In genomic region chr9:36191290-36191645, GRCh38 we compare ENCODE assay signal across 8 cellular contexts. TPM values are rescaled to one million over a fixed set of nuclear protein-coding genes. Genes with fewer than 3 reads are reported as not detected.
DNase-seq lines count a peak whose midpoint lies in the region; ATAC-seq, FAIRE-seq and TF ChIP-seq lines count a peak whose summit lies in the region.

No MANE protein-coding gene starts in this region.

- DNase-seq in SW480 (ENCODE audit: low spot score) (peak; percentile 31), GM12878 (ENCODE audit: low read depth, low spot score) (no peak), left colon (peak in 1 of 2 donors; percentile 58), HEK293T (ENCODE audit: extremely low spot score) (no peak), dedifferentiated amniotic fluid mesenchymal stem cell (ENCODE audit: extremely low spot score) (no peak)
- DNase-seq in stimulated activated CD4-positive, alpha-beta T cell treated with anti-CD3 and anti-CD28 coated beads, TNF-alpha, amount 100 ng/mL, for 24 hours (ENCODE audit: low read depth in 3 of 3): peak; percentile 17 to 42 (median 24)

- H3K27ac ChIP-seq in GM12878 (ENCODE audit: control insufficient read depth, insufficient read depth): peak overlapping the region; percentile 88

- no peak for TF ChIP-seq EP300 in GM12878 (IDR thresholded peaks at IDR 0.05; ENCODE audit: borderline replicate concordance in 1 of 2, control insufficient read depth in 1 of 2, low read depth in 2 of 2, low read length in 2 of 2)

- peak; percentile 8 for ATAC-seq in HG02981 (IDR thresholded peaks at IDR 0.05; ENCODE audit: unreplicated experiment)
- ATAC-seq in GM12878: peak; percentile 43
- ATAC-seq in left colon: peak; percentile 44

- RAD21 ChIA-PET in GM12878 (lab: Charles Lee; ENCODE audit: unreplicated experiment): interaction anchor here (0.6 to 2.9 kb wide), 8 partner anchors 16 to 153 kb away, joined by 3 to 21 read pairs (median 4); partner anchors contain the start of gene GNE

- SMC1A ChIA-PET in GM12878 (lab: Charles Lee; ENCODE audit: uncharacterized antibody, unreplicated experiment): interaction anchor here (1.0 to 3.1 kb wide), 6 partner anchors 9 to 792 kb away, joined by 3 to 17 read pairs (median 4); partner anchors contain the start of gene GNE

- H3K4me1 ChIP-seq in GM12878 (ENCODE audit: control insufficient read depth, insufficient read depth, low read length): peaks cover 13% of the 10 kb centered on the region

- peaks cover 0 to 11% of the 10 kb centered on the region in 2 experiments; a peak in 2 of 4 replicates for H3K36me3 ChIP-seq in GM12878 (ENCODE audit: control insufficient read depth in 2 of 2, insufficient read depth in 2 of 2, low read length in 1 of 2)

- H2AFZ ChIP-seq in GM12878 (ENCODE audit: control insufficient read depth, low read depth, low read length): peak overlapping the region; percentile 99

- WGBS in GM12878 (ENCODE audit: insufficient coverage, insufficient replicate concordance, low lambda C conversion rate, missing lambda C conversion rate): under 1% methylated on average over 18 of the region's 18 CpGs

- FAIRE-seq in GM12878 (lab: Jason Lieb, UNC): no peak

- intact Hi-C loops in GM12878 (cut with micrococcal nuclease; ENCODE audit: unreplicated experiment): loop anchor here (5.0 kb wide), 2 partner anchors 66 to 136 kb away; partner anchors contain the start of gene GNE
- intact Hi-C loops in left colon (cut with DNase I, micrococcal nuclease): no loop called here

- no peak for TF ChIP-seq RAD21 in GM12878 (IDR thresholded peaks at IDR 0.05; ENCODE audit: insufficient read depth, low read depth, low read length)

- TF ChIP-seq CTCF in GM12875 (IDR thresholded peaks at IDR 0.05; ENCODE audit: borderline replicate concordance, insufficient read depth, low read depth, low read length) (no peak), GM12878 (IDR thresholded peaks at IDR 0.05 in 2 of 3, conservative IDR thresholded peaks at IDR 0.05 in 1 of 3; ENCODE audit: control insufficient read depth in 2 of 3, extremely low read depth in 1 of 3, insufficient read depth in 1 of 3, low read depth in 3 of 3, low read length in 3 of 3) (no peak)

- peak overlapping the region; percentile 96 for H3K9ac ChIP-seq in GM12878 (ENCODE audit: control insufficient read depth, insufficient read depth, low read length)

- no peaks in the 10 kb centered on the region for H3K9me3 ChIP-seq in GM12878 (replicated peaks; ENCODE audit: control insufficient read depth, insufficient read depth, low read length)

- in situ Hi-C loops in GM12878 (cut with MboI): no loop called here

- H3K4me3 ChIP-seq in GM12875 (ENCODE audit: low read depth, low read length) (peak overlapping the region; percentile 93), GM12878 (peak overlapping the region; percentile 86)

- H4K20me1 ChIP-seq in GM12878 (ENCODE audit: control insufficient read depth, insufficient read depth): peaks cover 8% of the 10 kb centered on the region; the same call in 1 of the 2 replicates

- CTCF ChIA-PET in GM12878 (lab: Yijun Ruan, JAX) (interaction anchor here (0.8 to 3.8 kb wide), 16 partner anchors 10 to 495 kb away, joined by 3 to 40 read pairs (median 4); partner anchors contain the start of gene SPAG8), HEK293T (lab: Yijun Ruan, JAX) (interaction anchor here (0.6 to 1.0 kb wide), 3 partner anchors 36 to 190 kb away, joined by 3 to 5 read pairs (median 3); no protein-coding TSS in a partner anchor)

- no TSS peak for BruUV-seq in GM12878 (replicated peaks; lab: Mats Ljungman, UMichigan)

- peak overlapping the region; percentile 87; the same call in 1 of the 2 replicates for H3K4me2 ChIP-seq in GM12878 (ENCODE audit: control insufficient read depth, insufficient read depth)

- POLR2A ChIA-PET in GM12878 (lab: Charles Lee): interaction anchor here (0.6 to 1.6 kb wide), 3 partner anchors 11 to 78 kb away, joined by 4 to 9 read pairs (median 8); partner anchors contain the start of gene GNE
- POLR2A ChIA-PET in HEK293T (lab: Yijun Ruan, JAX): interaction anchor here (0.8 to 2.2 kb wide), 8 partner anchors 16 to 155 kb away, joined by 3 to 6 read pairs (median 3); partner anchors contain the start of gene RECK

- no peak for TF ChIP-seq POLR2A in GM12878 (IDR thresholded peaks at IDR 0.05; ENCODE audit: low read depth, low read length)

- no peaks in the 10 kb centered on the region for H3K27me3 ChIP-seq in GM12878 (replicated peaks in 1 of 2; ENCODE audit: control insufficient read depth in 2 of 2, insufficient read depth in 2 of 2, low read length in 1 of 2)

- peaks cover 47% of the 10 kb centered on the region for H3K79me2 ChIP-seq in GM12878 (ENCODE audit: control insufficient read depth, insufficient read depth, low read length)

TF ChIP-seq in HEK293T, 16 proteins besides CTCF, POLR2A, EP300 and RAD21 (continues in another document):
- TF ChIP-seq NFRKB (IDR thresholded peaks at IDR 0.05) (no peak), FOXA1 (IDR thresholded peaks at IDR 0.05) (no peak), SUZ12 (IDR thresholded peaks at IDR 0.05) (no peak), HDGF (IDR thresholded peaks at IDR 0.05; ENCODE audit: borderline replicate concordance) (no peak), ARNT (IDR thresholded peaks at IDR 0.05) (no peak), LEF1 (IDR thresholded peaks at IDR 0.05; ENCODE audit: borderline replicate concordance) (no peak), FOXK2 (IDR thresholded peaks at IDR 0.05) (no peak), L3MBTL2 (conservative IDR thresholded peaks at IDR 0.05) (no peak), ZNF384 (IDR thresholded peaks at IDR 0.05) (no peak), FOXM1 (IDR thresholded peaks at IDR 0.05; ENCODE audit: borderline replicate concordance) (no peak)

RNA-seq across cellular contexts. Expression of gene CLTA, which starts 0.5 kb away (rescaled TPM):
- total RNA-seq in GM12878 (2013; cell fraction: nucleolus; rRNA removed): 25.9 and 30.4 TPM in 2 replicates
- total RNA-seq in GM12878 (2014; rRNA removed): 150 and 174 TPM in 2 replicates
- 125 and 137 TPM in 2 replicates for total RNA-seq in GM12878 (2014; rRNA removed; fragmentation: Illumina TruSeq; extraction: Trizol)
- total RNA-seq in GM12878 (2021): 163 and 172 TPM in 2 replicates
- polyA plus RNA-seq in GM12878 (2011; ENCODE audit: low read depth): 91.8 TPM
- polyA plus RNA-seq in GM12878 (2011; rRNA removed): 171 and 182 TPM in 2 replicates
- 110 and 141 TPM in 2 replicates for polyA plus RNA-seq in GM12878 (2011; cell fraction: cytosol; rRNA removed)
- 67.0 and 89.2 TPM in 2 replicates for polyA plus RNA-seq in GM12878 (2011; cell fraction: nucleus; rRNA removed)
- polyA plus RNA-seq in GM12878 (2012): 120 and 125 TPM in 2 replicates
- polyA plus RNA-seq in GM12878 (2014; fragmentation: Illumina TruSeq; extraction: Trizol): 114 and 165 TPM in 2 replicates
- polyA plus RNA-seq in GM12878 (2014; fragmentation: Nextera tagmentation; extraction: Ambion mirVana): 100 to 1,000 TPM in 1 of 2 experiments, 10 to 100 TPM in 1; 49.0 to 103 TPM
- polyA plus RNA-seq in GM12878 (2014; rRNA removed): 234 and 241 TPM in 2 replicates
- polyA plus RNA-seq in GM12878 (2016; fragmentation: Nextera tagmentation; extraction: Ambion mirVana): 100 to 1,000 TPM; 200 to 201 TPM
- 49.2 and 51.3 TPM in 2 replicates for polyA minus RNA-seq in GM12878 (2011; rRNA and poly(A)+ RNA removed)
- 27.0 and 39.3 TPM in 2 replicates for polyA minus RNA-seq in GM12878 (2011; cell fraction: cytosol; rRNA and poly(A)+ RNA removed)
- polyA minus RNA-seq in GM12878 (2011; cell fraction: nucleus; rRNA and poly(A)+ RNA removed): 16.1 and 21.8 TPM in 2 replicates
- total RNA-seq in left colon: 100 to 1,000 TPM; 200 to 205 TPM

RNA-seq across cellular contexts. Expression of gene CCIN, which starts 22.1 kb away (rescaled TPM):
- not detected in 2 replicates for total RNA-seq in GM12878 (2013; cell fraction: nucleolus; rRNA removed)
- not detected in 2 replicates for total RNA-seq in GM12878 (2014; rRNA removed)
- not detected in 2 replicates for total RNA-seq in GM12878 (2014; rRNA removed; fragmentation: Illumina TruSeq; extraction: Trizol)
- not detected in 2 replicates for total RNA-seq in GM12878 (2021)
- polyA plus RNA-seq in GM12878 (2011; ENCODE audit: low read depth): not detected
- polyA plus RNA-seq in GM12878 (2011; rRNA removed): not detected in 2 replicates
- not detected in 2 replicates for polyA plus RNA-seq in GM12878 (2011; cell fraction: cytosol; rRNA removed)
- polyA plus RNA-seq in GM12878 (2011; cell fraction: nucleus; rRNA removed): not detected in 2 replicates
- not detected in 2 replicates for polyA plus RNA-seq in GM12878 (2012)
- not detected in 2 replicates for polyA plus RNA-seq in GM12878 (2014; fragmentation: Illumina TruSeq; extraction: Trizol)
- polyA plus RNA-seq in GM12878 (2014; fragmentation: Nextera tagmentation; extraction: Ambion mirVana): not detected
- polyA plus RNA-seq in GM12878 (2014; rRNA removed): not detected in 2 replicates
- not detected for polyA plus RNA-seq in GM12878 (2016; fragmentation: Nextera tagmentation; extraction: Ambion mirVana)
- polyA minus RNA-seq in GM12878 (2011; rRNA and poly(A)+ RNA removed): not detected in 2 replicates
- not detected in 2 replicates for polyA minus RNA-seq in GM12878 (2011; cell fraction: cytosol; rRNA and poly(A)+ RNA removed)
- not detected in 2 replicates for polyA minus RNA-seq in GM12878 (2011; cell fraction: nucleus; rRNA and poly(A)+ RNA removed)
- total RNA-seq in left colon: under 1 TPM in 1 of 2 donors, not detected in 1; 0.25 TPM

RNA-seq across cellular contexts. Expression of gene GLIPR2, which starts 54.7 kb away (rescaled TPM):
- 0.32 TPM in 1 of 2 replicates, not detected in the other for total RNA-seq in GM12878 (2013; cell fraction: nucleolus; rRNA removed)
- total RNA-seq in GM12878 (2014; rRNA removed) (2.1 and 2.5 TPM in 2 replicates), GM12878 (2014; rRNA removed; fragmentation: Illumina TruSeq; extraction: Trizol) (2.0 and 2.1 TPM in 2 replicates), GM12878 (2021) (2.6 and 3.5 TPM in 2 replicates), left colon (10 to 100 TPM; 26.0 to 33.3 TPM)
- 2.0 TPM for polyA plus RNA-seq in GM12878 (2011; ENCODE audit: low read depth)
- polyA plus RNA-seq in GM12878 (2011; rRNA removed) (0.24 and 0.41 TPM in 2 replicates), GM12878 (2014; fragmentation: Illumina TruSeq; extraction: Trizol) (3.4 and 4.0 TPM in 2 replicates), GM12878 (2014; fragmentation: Nextera tagmentation; extraction: Ambion mirVana) (1 to 10 TPM; 2.1 to 2.3 TPM), GM12878 (2014; rRNA removed) (1.8 and 3.2 TPM in 2 replicates), GM12878 (2016; fragmentation: Nextera tagmentation; extraction: Ambion mirVana) (1 to 10 TPM; 1.2 to 1.7 TPM)
- 0.23 and 0.31 TPM in 2 replicates for polyA plus RNA-seq in GM12878 (2011; cell fraction: cytosol; rRNA removed)
- polyA plus RNA-seq in GM12878 (2011; cell fraction: nucleus; rRNA removed): 0.06 and 0.28 TPM in 2 replicates
- polyA plus RNA-seq in GM12878 (2012): 1.7 and 2.4 TPM in 2 replicates
- polyA minus RNA-seq in GM12878 (2011; rRNA and poly(A)+ RNA removed): 0.57 TPM in 1 of 2 replicates, not detected in the other
- polyA minus RNA-seq in GM12878 (2011; cell fraction: cytosol; rRNA and poly(A)+ RNA removed): 0.42 TPM in 1 of 2 replicates, not detected in the other
- polyA minus RNA-seq in GM12878 (2011; cell fraction: nucleus; rRNA and poly(A)+ RNA removed): 0.19 TPM in 1 of 2 replicates, not detected in the other

Comparison
In these comparisons a context has a peak if more than half of its experiments do, and no peak if none do; other contexts are left out.
1. DNase-seq: peak in SW480 (single experiment) and stimulated activated CD4-positive, alpha-beta T cell treated with anti-CD3 and anti-CD28 coated beads, TNF-alpha, amount 100 ng/mL, for 24 hours (3 of 3); none in GM12878 (single experiment), HEK293T (single experiment) and dedifferentiated amniotic fluid mesenchymal stem cell (single experiment).
2. RNA of gene GLIPR2, which starts 54.7 kb away (total RNA-seq): 26.0 to 33.3 TPM in left colon; 0.32 to 3.5 TPM in GM12878; every median in the first group is over 4 times any median in the second.
3. Peak in every context shown above with its lines, with median percentiles within 50 percentile points of each other: ATAC-seq.